1 cellular context compared by ENCODE assay signal in genomic region chr11:75823415-75823814, GRCh38.
TF ChIP-seq lines count a peak whose summit lies in the region.

No MANE protein-coding gene starts in this region.

TF ChIP-seq in GM12878, 131 proteins besides CTCF, POLR2A, EP300 and RAD21:
- TF ChIP-seq SMARCA5 (IDR thresholded peaks at IDR 0.05) (0 out of 2 replicates have a peak, but pooled peaks have one; percentile 65), ZNF687 (IDR thresholded peaks at IDR 0.05) (peak; percentile 44; the same call in 1 of the 2 replicates), SUPT20H (IDR thresholded peaks at IDR 0.05; ENCODE audit: borderline replicate concordance, control insufficient read depth, low read depth, low read length) (no peak), RUNX3 (IDR thresholded peaks at IDR 0.05; ENCODE audit: low read length) (no peak), STAT1 (conservative IDR thresholded peaks at IDR 0.05) (no peak), HDAC2 (IDR thresholded peaks at IDR 0.05) (0 out of 2 replicates have a peak, but pooled peaks have one; percentile 19), PKNOX1 (IDR thresholded peaks at IDR 0.05) (no peak), SKIL (IDR thresholded peaks at IDR 0.05; ENCODE audit: low read depth, poor library complexity, severe bottlenecking) (no peak), JUNB (IDR thresholded peaks at IDR 0.05) (no peak), BACH1 (IDR thresholded peaks at IDR 0.05; ENCODE audit: borderline replicate concordance) (no peak), NKRF (conservative IDR thresholded peaks at IDR 0.05) (no peak), RFX5 (IDR thresholded peaks at IDR 0.05; ENCODE audit: low read depth, low read length) (no peak), ZNF217 (IDR thresholded peaks at IDR 0.05) (0 out of 2 replicates have a peak, but pooled peaks have one; percentile 34), ATF7 (IDR thresholded peaks at IDR 0.05; ENCODE audit: low read depth) (no peak), TARDBP (IDR thresholded peaks at IDR 0.05; ENCODE audit: borderline replicate concordance) (no peak)
